In genomic region chr6:43122146-43122545, GRCh38 we compare ENCODE assay signal across 1 cellular context.
A peak's percentile ranks its signal among the peaks of the same experiment; 100 is the strongest.
TF ChIP-seq lines count a peak whose summit lies in the region.

No MANE protein-coding gene starts in this region.

TF ChIP-seq in HepG2, 621 proteins besides CTCF, POLR2A, EP300 and RAD21:
- TF ChIP-seq NRL (CRISPR knock-in tag; IDR thresholded peaks at IDR 0.05; ENCODE audit: borderline replicate concordance) (0 out of 2 replicates have a peak, but pooled peaks have one; percentile 11), ZNF432 (CRISPR knock-in tag; IDR thresholded peaks at IDR 0.05; ENCODE audit: borderline replicate concordance) (no peak)
